ENCODE assay signal across 8 cellular contexts in the genomic region with DNA sequence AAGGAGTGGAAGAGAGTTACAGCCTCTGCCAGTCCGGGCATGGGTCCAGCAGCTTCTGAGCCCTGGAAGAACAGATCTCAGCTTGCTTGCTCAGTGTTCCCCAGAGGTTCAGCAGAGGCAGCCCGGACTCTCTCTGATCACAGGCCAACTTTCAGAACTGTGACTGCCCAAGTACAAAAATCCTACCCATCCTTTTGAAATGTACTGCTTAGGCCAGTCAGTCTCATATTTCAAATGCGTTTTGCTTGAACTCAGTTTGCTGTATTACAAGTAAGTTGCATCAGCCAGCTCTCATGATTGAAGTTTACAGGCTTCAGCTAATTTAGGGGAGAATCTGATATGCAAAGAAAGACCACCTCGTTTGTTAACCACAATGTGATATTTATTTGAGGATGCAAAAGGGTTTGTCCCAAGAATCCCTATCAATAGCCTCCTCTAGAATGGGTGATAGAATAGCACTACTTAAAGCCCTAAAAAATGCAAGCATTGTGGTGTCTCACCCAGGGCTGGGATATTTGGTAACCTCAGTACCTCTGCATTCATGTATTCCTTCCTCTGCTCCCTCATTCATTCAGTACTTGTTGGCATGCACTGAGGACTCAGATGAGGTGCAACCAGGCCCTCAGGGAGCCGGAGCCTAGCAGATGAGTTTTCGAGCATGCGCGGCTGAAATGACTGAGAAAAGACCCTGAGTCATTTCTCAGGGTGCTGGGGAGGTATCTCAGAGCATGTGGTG. TPM values are rescaled to one million over a fixed set of nuclear protein-coding genes. Genes with fewer than 3 reads are reported as not detected.
A peak's percentile ranks its signal among the peaks of the same experiment; 100 is the strongest.
DNase-seq lines count a peak whose midpoint lies in the region; ATAC-seq and TF ChIP-seq lines count a peak whose summit lies in the region.

No MANE protein-coding gene starts in this region.

- H3K4me3 ChIP-seq in SJSA1 = no peak overlapping the region
- H3K4me3 ChIP-seq in fibroblast of the aortic adventitia (ENCODE audit: low read depth, low read length) = peak overlapping the region; percentile 1
- H3K4me3 ChIP-seq in skeletal muscle tissue (ENCODE audit: low read length in 3 of 3) = peak overlapping the region in 2 of 3 donors; percentile 17 to 27

- peak overlapping the region; percentile 3; the same call in 1 of the 2 replicates for H3K27ac ChIP-seq in SJSA1
- peak overlapping the region; percentile 74 for H3K27ac ChIP-seq in skeletal muscle tissue (ENCODE audit: low read depth, low read length)

- ATAC-seq in GM21786 (IDR thresholded peaks at IDR 0.05; ENCODE audit: unreplicated experiment) (peak; percentile 18), HG02763 (IDR thresholded peaks at IDR 0.05; ENCODE audit: unreplicated experiment) (no peak), HG03280 (IDR thresholded peaks at IDR 0.05; ENCODE audit: unreplicated experiment) (no peak), GM19324 (IDR thresholded peaks at IDR 0.05; ENCODE audit: low FRiP score, unreplicated experiment) (no peak)

- DNase-seq in A172 (ENCODE audit: low spot score) (peak; percentile 39), SJSA1 (ENCODE audit: low read depth in 1 of 2, low spot score in 2 of 2) (peak in 1 of 2 experiments; percentile 13), fibroblast of the aortic adventitia (ENCODE audit: low read depth) (peak; percentile 100)

- H3K27me3 ChIP-seq in SJSA1 (replicated peaks) (no peaks in the 10 kb centered on the region), skeletal muscle tissue (ENCODE audit: control insufficient read depth in 3 of 3, insufficient read depth in 3 of 3, low read length in 3 of 3) (no peaks in the 10 kb centered on the region)

- H3K9me3 ChIP-seq in SJSA1 (replicated peaks) (no peaks in the 10 kb centered on the region), skeletal muscle tissue (ENCODE audit: control insufficient read depth in 3 of 3, low read length in 3 of 3) (no peaks in the 10 kb centered on the region)

- no peak for TF ChIP-seq CTCF in fibroblast of the aortic adventitia (IDR thresholded peaks at IDR 0.05; ENCODE audit: insufficient read depth, low read length)

- H3K9ac ChIP-seq in skeletal muscle tissue (ENCODE audit: low read depth in 1 of 3, low read length in 3 of 3) = peak overlapping the region; percentile 19 to 51 (median 50)

- H3K36me3 ChIP-seq in SJSA1 = peaks cover 69% of the 10 kb centered on the region
- H3K36me3 ChIP-seq in skeletal muscle tissue (ENCODE audit: control insufficient read depth in 3 of 3, insufficient read depth in 3 of 3, low read length in 3 of 3) = peaks cover 31 to 41% (median 32%) of the 10 kb centered on the region in 3 donors

- H3K4me1 ChIP-seq in SJSA1 (replicated peaks) (no peaks in the 10 kb centered on the region), skeletal muscle tissue (ENCODE audit: control insufficient read depth in 3 of 3, insufficient read depth in 3 of 3, low read length in 3 of 3) (peaks cover 43 to 58% (median 43%) of the 10 kb centered on the region in 3 donors)

RNA-seq across cellular contexts. Expression of a gene that starts 7.0 kb away (rescaled TPM):
- total RNA-seq in A172 (2014; rRNA removed; shearing (Covaris generic)) = 265 and 288 TPM in 2 replicates
- total RNA-seq in SJSA1 (2014; rRNA removed; shearing (Covaris generic)) = 95.7 and 98.1 TPM in 2 replicates
- total RNA-seq in fibroblast of the aortic adventitia (ENCODE audit: low replicate concordance) (61.9 and 79.7 TPM in 2 replicates), skeletal muscle tissue (37.6 TPM)

RNA-seq across cellular contexts. Expression of a gene that starts 7.2 kb away (rescaled TPM):
- 35.9 and 43.0 TPM in 2 replicates for total RNA-seq in A172 (2014; rRNA removed; shearing (Covaris generic))
- total RNA-seq in SJSA1 (2014; rRNA removed; shearing (Covaris generic)) = 13.1 and 14.8 TPM in 2 replicates
- total RNA-seq in fibroblast of the aortic adventitia (ENCODE audit: low replicate concordance) (21.6 and 27.1 TPM in 2 replicates), skeletal muscle tissue (12.0 TPM)

RNA-seq across cellular contexts. Expression of a gene that starts 15.1 kb away (rescaled TPM):
- 1.0 TPM in 1 of 2 replicates, not detected in the other for total RNA-seq in A172 (2014; rRNA removed; shearing (Covaris generic))
- 0.42 TPM in 1 of 2 replicates, not detected in the other for total RNA-seq in SJSA1 (2014; rRNA removed; shearing (Covaris generic))
- total RNA-seq in fibroblast of the aortic adventitia (ENCODE audit: low replicate concordance) = not detected in 2 replicates
- total RNA-seq in skeletal muscle tissue = not detected

RNA-seq across cellular contexts. Expression of a gene that starts 42.9 kb away (rescaled TPM):
- 71.8 and 175 TPM in 2 replicates for total RNA-seq in A172 (2014; rRNA removed; shearing (Covaris generic))
- 81.1 and 134 TPM in 2 replicates for total RNA-seq in SJSA1 (2014; rRNA removed; shearing (Covaris generic))
- total RNA-seq in fibroblast of the aortic adventitia (ENCODE audit: low replicate concordance) (71.2 and 126 TPM in 2 replicates), skeletal muscle tissue (34.4 TPM)

RNA-seq across cellular contexts. Expression of a gene that starts 45.6 kb away (rescaled TPM):
- total RNA-seq in A172 (2014; rRNA removed; shearing (Covaris generic)) = not detected in 2 replicates
- total RNA-seq in SJSA1 (2014; rRNA removed; shearing (Covaris generic)) = not detected in 2 replicates
- 0.63 TPM in 1 of 2 replicates, not detected in the other for total RNA-seq in fibroblast of the aortic adventitia (ENCODE audit: low replicate concordance)
- total RNA-seq in skeletal muscle tissue = 2.1 TPM
